1 cellular context compared by ENCODE assay signal in the genomic region with DNA sequence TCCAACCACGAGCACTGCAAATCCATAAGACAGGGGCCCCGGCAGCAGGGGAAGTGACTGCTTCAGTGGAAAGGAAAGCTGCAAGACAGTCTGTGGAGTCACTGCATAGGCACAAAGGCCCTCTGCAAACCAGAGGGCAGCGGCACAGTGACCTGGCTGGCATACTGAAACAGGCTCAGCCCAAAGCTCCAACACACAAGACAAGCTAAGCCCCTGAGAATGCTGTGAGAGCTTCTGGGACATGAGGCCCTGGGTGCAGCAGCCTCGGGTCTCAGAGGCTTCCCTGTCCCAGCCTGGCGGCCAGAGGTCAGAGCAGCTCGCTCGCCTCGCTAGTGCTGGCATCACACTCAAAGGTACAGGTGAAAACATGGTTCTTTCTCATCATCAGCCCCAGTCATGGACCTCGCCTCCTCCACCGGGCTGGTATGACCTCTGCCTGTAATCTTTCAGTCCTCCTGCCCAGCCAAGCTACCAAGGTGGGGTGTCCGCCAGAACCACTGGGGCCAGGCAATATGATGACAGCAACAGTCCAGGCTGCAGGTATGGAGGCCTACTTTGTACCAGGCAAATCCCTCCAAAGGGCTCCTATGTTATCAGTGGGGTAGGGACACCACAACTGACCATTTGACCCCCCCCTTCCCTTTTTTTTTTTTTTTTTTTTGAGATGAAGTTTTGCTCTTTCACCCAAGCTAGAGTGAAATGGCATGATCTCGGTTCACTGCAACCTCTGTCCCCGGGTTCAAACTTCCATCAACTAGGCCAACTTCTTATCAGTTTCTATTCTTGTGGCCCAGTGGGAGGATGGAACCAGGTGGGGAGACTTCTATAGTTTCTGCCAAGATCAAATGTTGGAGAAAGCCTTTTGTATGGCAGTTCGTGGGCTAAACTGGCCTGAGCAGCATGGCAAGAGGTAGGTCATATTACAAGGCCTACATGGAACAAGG.
TF ChIP-seq lines count a peak whose summit lies in the region.

No MANE protein-coding gene starts in this region.

TF ChIP-seq in K562, 482 proteins besides CTCF, POLR2A, EP300 and RAD21:
- TF ChIP-seq SPI1 (IDR thresholded peaks at IDR 0.05; ENCODE audit: borderline replicate concordance, low read depth, low read length) (0 out of 2 replicates have a peak, but pooled peaks have one; percentile 1), ZNF12 (CRISPR knock-in tag; IDR thresholded peaks at IDR 0.05) (no peak), CBX3 (IDR thresholded peaks at IDR 0.05; ENCODE audit: borderline replicate concordance in 1 of 2, low read length in 2 of 2) (no peak), ZNF699 (CRISPR knock-in tag; IDR thresholded peaks at IDR 0.05; ENCODE audit: insufficient replicate concordance) (no peak), SREBF2 (CRISPR knock-in tag; IDR thresholded peaks at IDR 0.05) (no peak), ZNF584 (CRISPR knock-in tag; IDR thresholded peaks at IDR 0.05; ENCODE audit: low read depth) (no peak), BMI1 (IDR thresholded peaks at IDR 0.05; ENCODE audit: low read length) (no peak), TAF1 (IDR thresholded peaks at IDR 0.05; ENCODE audit: control insufficient read depth, extremely low read depth, insufficient read depth, low read length, severe bottlenecking) (no peak), VEZF1 (CRISPR knock-in tag; IDR thresholded peaks at IDR 0.05) (peak; percentile 68), CBFA2T3 (IDR thresholded peaks at IDR 0.05) (no peak), CBX1 (IDR thresholded peaks at IDR 0.05; ENCODE audit: low read depth) (no peak), ZNF384 (IDR thresholded peaks at IDR 0.05; ENCODE audit: low read depth, low read length) (peak; percentile 71), GATA2 (CRISPR knock-in tag; IDR thresholded peaks at IDR 0.05) (no peak), RBFOX2 (IDR thresholded peaks at IDR 0.05; ENCODE audit: low read depth, low read length) (peak; percentile 27; the same call in 1 of the 2 replicates), NFE2L1 (tag; IDR thresholded peaks at IDR 0.05; ENCODE audit: borderline replicate concordance, low read depth) (no peak), IRF2 (CRISPR knock-in tag; IDR thresholded peaks at IDR 0.05) (no peak), MCM3 (IDR thresholded peaks at IDR 0.05) (no peak)
- TF ChIP-seq, protein P1, sequence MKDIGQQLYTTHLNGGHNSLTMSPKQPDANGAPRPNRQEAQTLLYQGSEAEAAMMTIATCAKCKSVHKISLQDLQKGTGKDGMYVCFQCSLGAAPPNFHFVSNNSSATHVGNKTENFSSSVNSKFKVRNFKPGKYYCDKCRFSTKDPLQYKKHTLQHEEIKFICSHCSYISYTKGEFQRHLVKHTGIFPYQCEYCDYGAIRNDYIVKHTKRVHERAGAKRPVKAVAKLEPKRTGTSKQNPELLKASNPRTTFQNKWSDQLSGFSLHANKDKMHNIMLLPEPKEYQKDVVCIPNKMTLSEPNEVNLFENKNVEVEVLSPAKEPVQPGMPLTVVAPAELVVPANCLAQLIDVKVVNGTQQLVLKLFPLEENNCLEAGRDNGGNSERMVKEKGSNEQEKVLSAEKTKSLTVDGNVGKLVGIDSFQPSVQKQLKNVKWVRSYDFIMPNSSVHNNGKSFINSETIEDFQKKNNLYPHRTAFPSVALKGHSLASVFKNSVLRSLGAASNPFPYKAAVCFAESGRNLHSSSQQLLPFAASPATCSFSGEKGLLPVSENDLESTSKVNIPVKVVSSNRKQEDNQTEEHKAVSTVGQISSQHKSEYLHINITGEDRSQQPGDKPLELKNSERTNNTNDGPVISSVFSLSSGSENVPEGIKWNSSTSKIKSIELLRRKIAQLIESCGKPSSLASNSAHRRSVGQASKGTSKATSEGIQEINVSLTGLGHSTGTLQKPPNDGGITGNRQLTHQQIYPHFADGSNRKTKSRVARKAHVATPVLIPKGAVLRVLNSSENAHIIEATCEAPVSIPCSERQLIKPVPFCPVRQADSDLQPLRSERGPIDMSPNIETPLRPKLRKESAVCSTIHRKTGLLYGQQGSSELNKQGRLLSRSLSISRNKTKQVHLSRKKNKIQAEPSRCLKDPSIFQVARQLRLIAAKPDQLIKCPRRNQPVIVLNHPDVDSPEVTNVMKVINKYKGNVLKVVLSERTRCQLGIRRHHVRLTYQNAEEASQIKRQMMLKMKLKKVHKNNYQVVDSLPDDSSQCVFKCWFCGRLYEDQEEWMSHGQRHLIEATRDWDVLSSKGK (CRISPR knock-in tag; IDR thresholded peaks at IDR 0.05), result no peak
- TF ChIP-seq, protein P2, sequence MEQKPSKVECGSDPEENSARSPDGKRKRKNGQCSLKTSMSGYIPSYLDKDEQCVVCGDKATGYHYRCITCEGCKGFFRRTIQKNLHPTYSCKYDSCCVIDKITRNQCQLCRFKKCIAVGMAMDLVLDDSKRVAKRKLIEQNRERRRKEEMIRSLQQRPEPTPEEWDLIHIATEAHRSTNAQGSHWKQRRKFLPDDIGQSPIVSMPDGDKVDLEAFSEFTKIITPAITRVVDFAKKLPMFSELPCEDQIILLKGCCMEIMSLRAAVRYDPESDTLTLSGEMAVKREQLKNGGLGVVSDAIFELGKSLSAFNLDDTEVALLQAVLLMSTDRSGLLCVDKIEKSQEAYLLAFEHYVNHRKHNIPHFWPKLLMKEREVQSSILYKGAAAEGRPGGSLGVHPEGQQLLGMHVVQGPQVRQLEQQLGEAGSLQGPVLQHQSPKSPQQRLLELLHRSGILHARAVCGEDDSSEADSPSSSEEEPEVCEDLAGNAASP (IDR thresholded peaks at IDR 0.05), result no peak
- TF ChIP-seq, protein P3, sequence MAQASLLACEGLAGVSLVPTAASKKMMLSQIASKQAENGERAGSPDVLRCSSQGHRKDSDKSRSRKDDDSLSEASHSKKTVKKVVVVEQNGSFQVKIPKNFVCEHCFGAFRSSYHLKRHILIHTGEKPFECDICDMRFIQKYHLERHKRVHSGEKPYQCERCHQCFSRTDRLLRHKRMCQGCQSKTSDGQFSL (CRISPR knock-in tag; IDR thresholded peaks at IDR 0.05), result no peak
- TF ChIP-seq, protein P3 (tag; IDR thresholded peaks at IDR 0.05), result 0 out of 4 replicates have a peak, but pooled peaks of 1 of the 2 experiments have one; percentile 2
- TF ChIP-seq, protein P4, sequence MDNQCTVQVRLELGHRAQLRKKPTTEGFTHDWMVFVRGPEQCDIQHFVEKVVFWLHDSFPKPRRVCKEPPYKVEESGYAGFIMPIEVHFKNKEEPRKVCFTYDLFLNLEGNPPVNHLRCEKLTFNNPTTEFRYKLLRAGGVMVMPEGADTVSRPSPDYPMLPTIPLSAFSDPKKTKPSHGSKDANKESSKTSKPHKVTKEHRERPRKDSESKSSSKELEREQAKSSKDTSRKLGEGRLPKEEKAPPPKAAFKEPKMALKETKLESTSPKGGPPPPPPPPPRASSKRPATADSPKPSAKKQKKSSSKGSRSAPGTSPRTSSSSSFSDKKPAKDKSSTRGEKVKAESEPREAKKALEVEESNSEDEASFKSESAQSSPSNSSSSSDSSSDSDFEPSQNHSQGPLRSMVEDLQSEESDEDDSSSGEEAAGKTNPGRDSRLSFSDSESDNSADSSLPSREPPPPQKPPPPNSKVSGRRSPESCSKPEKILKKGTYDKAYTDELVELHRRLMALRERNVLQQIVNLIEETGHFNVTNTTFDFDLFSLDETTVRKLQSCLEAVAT (IDR thresholded peaks at IDR 0.05), result no peak
